Comparison of ENCODE assay signal across 8 cellular contexts in genomic region chr17:28901866-28902818, GRCh38. TPM values are rescaled to one million over a fixed set of nuclear protein-coding genes. Genes with fewer than 3 reads are reported as not detected.
DNase-seq lines count a peak whose midpoint lies in the region; ATAC-seq, FAIRE-seq and TF ChIP-seq lines count a peak whose summit lies in the region.

No MANE protein-coding gene starts in this region.

- H3K27me3 Mint-ChIP-seq in CD4-positive, alpha-beta T cell: no peaks in the 10 kb centered on the region
- H3K27me3 Mint-ChIP-seq in activated naive CD8-positive, alpha-beta T cell treated with anti-CD3 and anti-CD28 coated beads for 36 hours: no peaks in the 10 kb centered on the region

- peak overlapping the region; percentile 85 for H3K27ac Mint-ChIP-seq in CD4-positive, alpha-beta T cell
- H3K27ac Mint-ChIP-seq in activated naive CD8-positive, alpha-beta T cell treated with anti-CD3 and anti-CD28 coated beads for 36 hours: peak overlapping the region; percentile 90

- TF ChIP-seq POLR2A in H54 (IDR thresholded peaks at IDR 0.05; ENCODE audit: low read depth, low read length): no peak

- peak overlapping the region; percentile 76 for H3K27ac ChIP-seq in CD4-positive, alpha-beta T cell (ENCODE audit: low read depth, low read length)
- peak overlapping the region; percentile 75 for H3K27ac ChIP-seq in HUES64 (ENCODE audit: low read depth, low read length)
- H3K27ac ChIP-seq in right atrium auricular region: peak overlapping the region; percentile 74 to 77

- CTCF ChIA-PET in CD4-positive, alpha-beta T cell (lab: Charles Lee): interaction anchor here (0.7 to 4.7 kb wide), 23 partner anchors 8 to 392 kb away, joined by 3 to 56 read pairs (median 5); partner anchors contain the start of genes ERAL1, FAM222B, NUFIP2 and PHF12

- peak overlapping the region; percentile 85 for H3K4me3 Mint-ChIP-seq in CD4-positive, alpha-beta T cell
- peak overlapping the region; percentile 96 for H3K4me3 Mint-ChIP-seq in activated naive CD8-positive, alpha-beta T cell treated with anti-CD3 and anti-CD28 coated beads for 36 hours

- H3K4me1 Mint-ChIP-seq in CD4-positive, alpha-beta T cell (ENCODE audit: low read depth): peaks cover 39% of the 10 kb centered on the region
- H3K4me1 Mint-ChIP-seq in activated naive CD8-positive, alpha-beta T cell treated with anti-CD3 and anti-CD28 coated beads for 36 hours: peaks cover 34% of the 10 kb centered on the region

- no peaks in the 10 kb centered on the region for H3K9me3 ChIP-seq in CD4-positive, alpha-beta T cell (ENCODE audit: control insufficient read depth, low read length)
- H3K9me3 ChIP-seq in HUES64 (ENCODE audit: insufficient read depth, low read depth, low read length): no peaks in the 10 kb centered on the region
- H3K9me3 ChIP-seq in right atrium auricular region: no peaks in the 10 kb centered on the region

- intact Hi-C loops in CD4-positive, alpha-beta T cell (cut with DNase I, micrococcal nuclease): loop anchor here (2.0 to 5.0 kb wide), 4 partner anchors 47 to 183 kb away; partner anchors contain the start of genes ERAL1 (in 2 of the 2) and RPL23A (in 1 of the 2)
- intact Hi-C loops in sciatic nerve (cut with DNase I): no loop called here

- H3K27me3 ChIP-seq in CD4-positive, alpha-beta T cell (ENCODE audit: control insufficient read depth, insufficient read depth, low read length): no peaks in the 10 kb centered on the region
- no peaks in the 10 kb centered on the region for H3K27me3 ChIP-seq in HUES64 (ENCODE audit: insufficient read depth, low read length)
- H3K27me3 ChIP-seq in right atrium auricular region: no peaks in the 10 kb centered on the region

- H3K36me3 ChIP-seq in HUES64 (ENCODE audit: insufficient read depth, low read length) (peaks cover 21% of the 10 kb centered on the region), right atrium auricular region (peaks cover 12% of the 10 kb centered on the region)

- WGBS in HUES64: 3% methylated on average over 61 of the region's 62 CpGs

- ATAC-seq in CD4-positive, alpha-beta T cell (ENCODE audit: poor library complexity): peak; percentile 38
- ATAC-seq in GM21381 (IDR thresholded peaks at IDR 0.05; ENCODE audit: unreplicated experiment) (peak; percentile 37), sciatic nerve (peak; percentile 12)

- peak in 7 of 10 experiments; percentile 31 to 43 (median 37) for DNase-seq in CD4-positive, alpha-beta T cell
- DNase-seq in RPMI7951 (ENCODE audit: low read depth): peak; percentile 25
- DNase-seq in activated naive CD8-positive, alpha-beta T cell treated with anti-CD3 and anti-CD28 coated beads for 36 hours: peak; percentile 70
- DNase-seq in right atrium auricular region (ENCODE audit: low spot score): no peak
- peak; percentile 64 for DNase-seq in sciatic nerve (ENCODE audit: low spot score)
- no peak for DNase-seq in H54 (ENCODE audit: insufficient read length, low spot score)

- peak overlapping the region; percentile 78 for H3K9ac ChIP-seq in HUES64 (ENCODE audit: low read depth, low read length)

- peaks cover 47% of the 10 kb centered on the region for H3K36me3 Mint-ChIP-seq in CD4-positive, alpha-beta T cell (ENCODE audit: low read depth)
- H3K36me3 Mint-ChIP-seq in activated naive CD8-positive, alpha-beta T cell treated with anti-CD3 and anti-CD28 coated beads for 36 hours: peaks cover 39% of the 10 kb centered on the region

- FAIRE-seq in H54 (lab: Jason Lieb, UNC): no peak

- peak overlapping the region; percentile 73 for H3K4me3 ChIP-seq in HUES64 (ENCODE audit: low read length)
- peak overlapping the region; percentile 64 for H3K4me3 ChIP-seq in right atrium auricular region

- TF ChIP-seq CTCF in CD4-positive, alpha-beta T cell (IDR thresholded peaks at IDR 0.05): no peak
- no peak for TF ChIP-seq CTCF in right atrium auricular region (IDR thresholded peaks at IDR 0.05)

- H3K9me3 Mint-ChIP-seq in CD4-positive, alpha-beta T cell: no peaks in the 10 kb centered on the region
- no peaks in the 10 kb centered on the region for H3K9me3 Mint-ChIP-seq in activated naive CD8-positive, alpha-beta T cell treated with anti-CD3 and anti-CD28 coated beads for 36 hours

- POLR2A ChIA-PET in CD4-positive, alpha-beta T cell (lab: Charles Lee): interaction anchor here (1.0 to 2.7 kb wide), 11 partner anchors 9 to 182 kb away, joined by 3 to 32 read pairs (median 5); partner anchors contain the start of genes NEK8, PHF12, RPL23A and TLCD1

- H3K4me1 ChIP-seq in HUES64 (ENCODE audit: insufficient read depth, low read length): 0 out of 2 replicates have a peak, but pooled peaks cover 4% of the 10 kb centered on the region
- peaks cover 0 to 35% of the 10 kb centered on the region in 2 donors for H3K4me1 ChIP-seq in right atrium auricular region

RNA-seq across cellular contexts. Expression of gene DHRS13, which starts 0.7 kb away (rescaled TPM):
- total RNA-seq in CD4-positive, alpha-beta T cell: 10 to 100 TPM; 33.5 to 34.3 TPM
- polyA plus RNA-seq in HUES64 (2013, experiment 1 of 2): 20.1 TPM
- 18.7 TPM for polyA plus RNA-seq in HUES64 (2013, experiment 2 of 2)
- 5.4 and 6.0 TPM in 2 replicates for total RNA-seq in RPMI7951 (2014; rRNA removed; shearing (Covaris generic))
- 10 to 100 TPM; 31.8 to 34.1 TPM for total RNA-seq in activated naive CD8-positive, alpha-beta T cell treated with anti-CD3 and anti-CD28 coated beads for 36 hours
- total RNA-seq in right atrium auricular region: 1 to 10 TPM; 2.5 to 3.9 TPM
- 9.6 TPM for total RNA-seq in sciatic nerve

RNA-seq across cellular contexts. Expression of gene FLOT2, which starts 4.6 kb away (rescaled TPM):
- total RNA-seq in CD4-positive, alpha-beta T cell: 10 to 100 TPM; 79.7 to 85.1 TPM
- polyA plus RNA-seq in HUES64 (2013, experiment 1 of 2): 88.0 TPM
- polyA plus RNA-seq in HUES64 (2013, experiment 2 of 2): 93.1 TPM
- total RNA-seq in RPMI7951 (2014; rRNA removed; shearing (Covaris generic)): 28.7 and 30.6 TPM in 2 replicates
- total RNA-seq in activated naive CD8-positive, alpha-beta T cell treated with anti-CD3 and anti-CD28 coated beads for 36 hours: 10 to 100 TPM; 56.2 to 65.2 TPM
- total RNA-seq in right atrium auricular region (10 to 100 TPM; 52.8 to 57.7 TPM), sciatic nerve (111 TPM)

RNA-seq across cellular contexts. Expression of gene ERAL1, which starts 47.3 kb away (rescaled TPM):
- total RNA-seq in CD4-positive, alpha-beta T cell: 10 to 100 TPM; 15.6 to 16.8 TPM
- polyA plus RNA-seq in HUES64 (2013, experiment 1 of 2): 61.7 TPM
- polyA plus RNA-seq in HUES64 (2013, experiment 2 of 2): 65.8 TPM
- 29.8 and 29.9 TPM in 2 replicates for total RNA-seq in RPMI7951 (2014; rRNA removed; shearing (Covaris generic))
- 10 to 100 TPM; 77.6 to 80.4 TPM for total RNA-seq in activated naive CD8-positive, alpha-beta T cell treated with anti-CD3 and anti-CD28 coated beads for 36 hours
- total RNA-seq in right atrium auricular region (10 to 100 TPM; 32.0 to 51.4 TPM), sciatic nerve (23.0 TPM)

RNA-seq across cellular contexts. Expression of gene PHF12, which starts 49.2 kb away (rescaled TPM):
- 100 to 1,000 TPM; 232 to 247 TPM for total RNA-seq in CD4-positive, alpha-beta T cell
- 27.3 TPM for polyA plus RNA-seq in HUES64 (2013, experiment 1 of 2)
- 33.0 TPM for polyA plus RNA-seq in HUES64 (2013, experiment 2 of 2)
- 9.2 and 18.0 TPM in 2 replicates for total RNA-seq in RPMI7951 (2014; rRNA removed; shearing (Covaris generic))
- total RNA-seq in activated naive CD8-positive, alpha-beta T cell treated with anti-CD3 and anti-CD28 coated beads for 36 hours: 10 to 100 TPM; 41.4 to 45.7 TPM
- total RNA-seq in right atrium auricular region: 10 to 100 TPM; 19.6 to 35.7 TPM
- 42.8 TPM for total RNA-seq in sciatic nerve

RNA-seq across cellular contexts. Expression of gene FAM222B, which starts 59.6 kb away (rescaled TPM):
- total RNA-seq in CD4-positive, alpha-beta T cell: 10 to 100 TPM; 17.3 to 17.5 TPM
- 45.7 TPM for polyA plus RNA-seq in HUES64 (2013, experiment 1 of 2)
- 57.8 TPM for polyA plus RNA-seq in HUES64 (2013, experiment 2 of 2)
- total RNA-seq in RPMI7951 (2014; rRNA removed; shearing (Covaris generic)): 2.4 and 3.4 TPM in 2 replicates
- total RNA-seq in activated naive CD8-positive, alpha-beta T cell treated with anti-CD3 and anti-CD28 coated beads for 36 hours: 10 to 100 TPM; 13.9 to 14.2 TPM
- total RNA-seq in right atrium auricular region: 10 to 100 TPM; 26.5 to 30.0 TPM
- 17.3 TPM for total RNA-seq in sciatic nerve

Comparison
In these comparisons a context has a peak if more than half of its experiments do, and no peak if none do; other contexts are left out.
1. DNase-seq: peak in CD4-positive, alpha-beta T cell (7 of 10), RPMI7951 (single experiment), activated naive CD8-positive, alpha-beta T cell treated with anti-CD3 and anti-CD28 coated beads for 36 hours (single experiment) and sciatic nerve (single experiment); none in right atrium auricular region (single experiment) and H54 (single experiment).
2. Peak in every context shown above with its lines, with median percentiles within 50 percentile points of each other: ATAC-seq and H3K27ac ChIP-seq.